ENCODE assay signal across 12 cellular contexts in the genomic region with DNA sequence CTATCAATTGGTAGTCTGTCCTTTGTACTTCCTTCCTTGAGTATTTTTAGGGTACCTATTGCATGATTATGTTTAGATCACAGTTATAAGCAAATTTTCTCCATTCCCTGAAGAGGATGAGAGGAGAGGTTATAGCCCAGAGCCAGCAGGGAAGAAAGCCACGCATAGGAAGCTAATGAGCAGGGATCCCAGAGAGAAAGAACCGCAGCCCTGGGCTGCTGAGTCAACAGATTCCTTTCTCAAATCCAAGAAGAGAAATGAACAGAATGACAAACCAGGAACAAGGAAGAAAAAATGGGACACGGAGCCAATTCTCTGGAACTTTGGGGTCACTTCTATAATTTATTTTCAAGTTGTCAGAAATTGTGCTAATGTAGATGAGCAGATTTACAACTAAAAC.
DNase-seq lines count a peak whose midpoint lies in the region; FAIRE-seq and TF ChIP-seq lines count a peak whose summit lies in the region.
"Had no signal": no experiment of that assay in that cellular context is flagged by ENCODE, and none has a peak within 500 bp of the region (broad histone marks: within the 10 kb centered on the region; RNA-seq: fewer than 3 reads in every experiment).

No MANE protein-coding gene starts in this region.

- no peak overlapping the region for H3K27ac ChIP-seq in breast epithelium
- H3K27ac ChIP-seq: ascending aorta, Peyer's patch, transverse colon had no signal

- no peaks in the 10 kb centered on the region for H3K27me3 Mint-ChIP-seq in neural crest cell (ENCODE audit: low read depth)

- no peaks in the 10 kb centered on the region for H3K9me3 ChIP-seq in breast epithelium
- H3K9me3 ChIP-seq: ascending aorta, Peyer's patch, transverse colon had no signal

- no peaks in the 10 kb centered on the region for H3K4me1 Mint-ChIP-seq in neural crest cell

- no peak overlapping the region for H3K4me3 Mint-ChIP-seq in neural crest cell

- intact Hi-C loops in breast epithelium (cut with DNase I; ENCODE audit: low total_unique reads), result no loop called here

- DNase-seq in AG09309 (ENCODE audit: low read depth) (peak; percentile 4), RCC 7860 (ENCODE audit: low spot score) (peak; percentile 6), fibroblast of the aortic adventitia (ENCODE audit: low read depth) (peak; percentile 16), neural crest cell (ENCODE audit: low read depth, low spot score) (no peak), breast epithelium (ENCODE audit: low spot score in 2 of 2) (no peak), NCI-H1436 treated with DMSO at 0.1 percent for 48 hours (lab: John Stamatoyannopoulos, UW) (no peak), DMS53 (lab: John Stamatoyannopoulos, UW) (no peak), activated gamma-delta T cell (lab: John Stamatoyannopoulos, UW) (no peak)
- DNase-seq: T1000 had no signal

- H3K36me3 Mint-ChIP-seq in neural crest cell (ENCODE audit: low read depth), result peaks cover 11% of the 10 kb centered on the region

- no peaks in the 10 kb centered on the region for H3K36me3 ChIP-seq in breast epithelium
- H3K36me3 ChIP-seq: Peyer's patch had no signal

- no peak for FAIRE-seq in RCC 7860 (lab: Jason Lieb, UNC)

- H3K4me1 ChIP-seq in breast epithelium, result no peaks in the 10 kb centered on the region
- H3K4me1 ChIP-seq: ascending aorta, Peyer's patch, transverse colon had no signal

- TF ChIP-seq POLR2A in breast epithelium (IDR thresholded peaks at IDR 0.05), result no peak

- no peaks in the 10 kb centered on the region for H3K9me3 Mint-ChIP-seq in neural crest cell

- H3K27me3 ChIP-seq in breast epithelium, result no peaks in the 10 kb centered on the region
- H3K27me3 ChIP-seq: ascending aorta, Peyer's patch, transverse colon had no signal

- H3K4me3 ChIP-seq in AG09309 (ENCODE audit: control insufficient read depth, low read depth, low read length) (no peak overlapping the region), fibroblast of the aortic adventitia (ENCODE audit: low read depth, low read length) (no peak overlapping the region), breast epithelium (no peak overlapping the region)
- H3K4me3 ChIP-seq: ascending aorta, Peyer's patch, transverse colon had no signal

- no peak for TF ChIP-seq CTCF in AG09309 (IDR thresholded peaks at IDR 0.05; ENCODE audit: control insufficient read depth, insufficient read depth, low read depth, low read length, missing control alignments)
- TF ChIP-seq CTCF in fibroblast of the aortic adventitia (IDR thresholded peaks at IDR 0.05; ENCODE audit: insufficient read depth, low read length), result no peak
- no peak for TF ChIP-seq CTCF in neural crest cell (conservative IDR thresholded peaks at IDR 0.05)
- TF ChIP-seq CTCF in breast epithelium (IDR thresholded peaks at IDR 0.05), result no peak

- peak overlapping the region; percentile 1 for H3K27ac Mint-ChIP-seq in neural crest cell (ENCODE audit: unreplicated experiment)

Comparison
In these comparisons a context has a peak if more than half of its experiments do, and no peak if none do; other contexts are left out.
1. DNase-seq: peak in AG09309 (single experiment), RCC 7860 (single experiment) and fibroblast of the aortic adventitia (single experiment); none in neural crest cell (single experiment), breast epithelium (0 of 2), NCI-H1436 treated with DMSO at 0.1 percent for 48 hours (single experiment), DMS53 (single experiment) and activated gamma-delta T cell (single experiment).